ENCODE assay signal across 1 cellular context in genomic region chr11:128653828-128654231, GRCh38.
TF ChIP-seq lines count a peak whose summit lies in the region.

No MANE protein-coding gene starts in this region.

TF ChIP-seq in GM12878, 131 proteins besides CTCF, POLR2A, EP300 and RAD21 (continued from another document):
- TF ChIP-seq E2F8 (IDR thresholded peaks at IDR 0.05; ENCODE audit: low read depth, partially characterized antibody) = no peak
- TF ChIP-seq SPI1 (IDR thresholded peaks at IDR 0.05; ENCODE audit: borderline replicate concordance, insufficient read depth, low read depth, low read length) = no peak
